Comparison of ENCODE assay signal across 19 cellular contexts in the genomic region with DNA sequence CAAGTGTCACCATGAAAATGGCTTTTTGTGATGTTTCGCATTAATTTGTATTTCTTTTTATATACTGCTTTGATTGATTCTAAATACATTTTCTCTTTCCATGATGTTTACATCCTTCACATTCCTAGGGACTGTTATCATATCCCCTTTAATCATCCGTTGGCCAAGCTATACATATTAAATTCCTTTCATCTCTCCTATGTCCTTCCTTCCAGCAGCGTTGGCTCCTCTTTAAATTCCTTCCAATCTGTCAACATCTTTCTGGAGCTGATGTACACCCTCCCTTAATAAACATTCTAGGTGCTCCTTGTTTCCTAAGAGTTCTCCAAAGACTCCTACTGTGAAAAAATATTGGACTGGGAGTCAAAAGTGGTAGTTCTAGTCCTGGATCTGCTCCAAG.
A peak's percentile ranks its signal among the peaks of the same experiment; 100 is the strongest.
DNase-seq lines count a peak whose midpoint lies in the region; ATAC-seq and TF ChIP-seq lines count a peak whose summit lies in the region.
"Had no signal": no experiment of that assay in that cellular context is flagged by ENCODE, and none has a peak within 500 bp of the region (broad histone marks: within the 10 kb centered on the region; RNA-seq: fewer than 3 reads in every experiment).

No MANE protein-coding gene starts in this region.

- DNase-seq in MCF 10A (ENCODE audit: unreplicated experiment) (peak; percentile 45), breast epithelium (ENCODE audit: low spot score in 2 of 2) (no peak), fibroblast of lung (ENCODE audit: low read depth in 2 of 2) (peak; percentile 46 to 59), esophagus squamous epithelium (lab: John Stamatoyannopoulos, UW) (no peak), NCI-H1105 (lab: John Stamatoyannopoulos, UW) (no peak), T-cell (no peak)
- DNase-seq: activated CD8-positive, alpha-beta memory T cell treated with anti-CD3 and anti-CD28 coated beads, Interleukin-2, amount 50 U/mL, for 4 hours; CD8-positive, alpha-beta memory T cell; left ventricle myocardium superior; naive thymus-derived CD4-positive, alpha-beta T cell; NCI-H1930; NCI-H748 treated with DMSO at 0.1 percent for 48 hours; Peyer's patch; stimulated activated CD4-positive, alpha-beta T cell treated with anti-CD3 and anti-CD28 coated beads, Interleukin-1b, Interleukin-23, amount 100 ng/mL, for 48 hours; testis had no signal

- H3K9me3 Mint-ChIP-seq in MCF 10A (ENCODE audit: unreplicated experiment) (no peaks in the 10 kb centered on the region), T-cell (no peaks in the 10 kb centered on the region)
- H3K9me3 Mint-ChIP-seq: activated naive CD4-positive, alpha-beta T cell treated with anti-CD3 and anti-CD28 coated beads, Interleukin-2, amount 50 U/mL, for 72 hours; CD8-positive, alpha-beta memory T cell; naive thymus-derived CD4-positive, alpha-beta T cell had no signal

- BruUV-seq in MCF 10A (replicated peaks; lab: Mats Ljungman, UMichigan) = no TSS peak

- peak overlapping the region; percentile 9 for H3K27ac Mint-ChIP-seq in MCF 10A (ENCODE audit: low read depth, unreplicated experiment)
- H3K27ac Mint-ChIP-seq in T-cell = no peak overlapping the region
- H3K27ac Mint-ChIP-seq: activated naive CD4-positive, alpha-beta T cell treated with anti-CD3 and anti-CD28 coated beads, Interleukin-2, amount 50 U/mL, for 72 hours; CD8-positive, alpha-beta memory T cell; naive thymus-derived CD4-positive, alpha-beta T cell had no signal

- no peaks in the 10 kb centered on the region for H4K20me1 ChIP-seq in fibroblast of lung (ENCODE audit: control insufficient read depth, extremely low read depth, insufficient read depth, low read length)

- H3K27me3 Mint-ChIP-seq in MCF 10A (ENCODE audit: insufficient read depth, unreplicated experiment) (no peaks in the 10 kb centered on the region), T-cell (peaks cover 2 to 4% of the 10 kb centered on the region in 2 donors)

- H3K4me3 ChIP-seq in breast epithelium (no peak overlapping the region), fibroblast of lung (replicated peaks in 1 of 4; ENCODE audit: control extremely low read depth in 1 of 4, insufficient read depth in 1 of 4, low read depth in 3 of 4, low read length in 4 of 4) (no peak overlapping the region), subcutaneous abdominal adipose tissue (ENCODE audit: low read depth in 1 of 5, low read length in 5 of 5) (no peak overlapping the region), esophagus squamous epithelium (no peak overlapping the region)
- H3K4me3 ChIP-seq: Peyer's patch, testis had no signal

- H3K4me2 ChIP-seq in fibroblast of lung (ENCODE audit: extremely low read depth, insufficient read depth, low read length) = peak overlapping the region; percentile 41

- ATAC-seq in SK-N-SH treated with all-trans-retinoic acid at 6 μM for 48 hours (peak; percentile 22), T-cell (replicated peaks in 1 of 4) (no peak)
- ATAC-seq: activated naive CD4-positive, alpha-beta T cell treated with anti-CD3 and anti-CD28 coated beads, Interleukin-2, amount 50 U/mL, for 72 hours; esophagus mucosa; left ventricle myocardium superior; naive thymus-derived CD4-positive, alpha-beta T cell had no signal

- H3K79me2 ChIP-seq in fibroblast of lung (ENCODE audit: control insufficient read depth, insufficient read depth, low read length) = peaks cover 68% of the 10 kb centered on the region

- H2AFZ ChIP-seq in fibroblast of lung (ENCODE audit: low read length) = no peak overlapping the region

- POLR2A ChIA-PET in MCF 10A (lab: Yijun Ruan, JAX) (interaction anchor here (0.6 to 10.1 kb wide), 7 partner anchors 8 to 192 kb away, joined by 3 to 128 read pairs (median 4); partner anchors contain the start of gene IGF2BP2), T-cell (lab: Charles Lee) (no interaction called here)

- CTCF ChIA-PET in MCF 10A (lab: Yijun Ruan, JAX) (interaction anchor here (0.5 to 6.3 kb wide), 5 partner anchors 9 to 207 kb away, joined by 4 to 72 read pairs (median 5); no protein-coding TSS in a partner anchor), T-cell (lab: Charles Lee) (no interaction called here)

- H3K4me3 Mint-ChIP-seq in MCF 10A (ENCODE audit: unreplicated experiment) (no peak overlapping the region), T-cell (no peak overlapping the region)
- H3K4me3 Mint-ChIP-seq: CD8-positive, alpha-beta memory T cell; naive thymus-derived CD4-positive, alpha-beta T cell had no signal

- H3K27me3 ChIP-seq in breast epithelium (no peaks in the 10 kb centered on the region), fibroblast of lung (ENCODE audit: control insufficient read depth, insufficient read depth, low read length) (no peaks in the 10 kb centered on the region), subcutaneous abdominal adipose tissue (ENCODE audit: control insufficient read depth in 5 of 5, insufficient read depth in 4 of 5, low read length in 5 of 5) (no peaks in the 10 kb centered on the region), esophagus squamous epithelium (no peaks in the 10 kb centered on the region)
- H3K27me3 ChIP-seq: Peyer's patch, testis had no signal

- 35 to 56% methylated on average over 3 of the region's 3 CpGs for WGBS in esophagus squamous epithelium, 2 donors

- H3K4me1 Mint-ChIP-seq in MCF 10A (ENCODE audit: insufficient read depth, unreplicated experiment) = peaks cover 49% of the 10 kb centered on the region
- H3K4me1 Mint-ChIP-seq in T-cell = no peaks in the 10 kb centered on the region
- H3K4me1 Mint-ChIP-seq: CD8-positive, alpha-beta memory T cell had no signal

- H3K4me1 ChIP-seq in breast epithelium = no peaks in the 10 kb centered on the region
- peaks cover 32% of the 10 kb centered on the region for H3K4me1 ChIP-seq in fibroblast of lung (ENCODE audit: control insufficient read depth, extremely low read depth, insufficient read depth, low read length)
- peaks cover 0 to 31% (median 5%) of the 10 kb centered on the region in 5 donors for H3K4me1 ChIP-seq in subcutaneous abdominal adipose tissue (ENCODE audit: control insufficient read depth in 5 of 5, insufficient read depth in 5 of 5, low read length in 5 of 5)
- H3K4me1 ChIP-seq in esophagus squamous epithelium = no peaks in the 10 kb centered on the region
- H3K4me1 ChIP-seq: Peyer's patch, testis had no signal

- no peak overlapping the region for H3K9ac ChIP-seq in fibroblast of lung (ENCODE audit: insufficient read depth, low read length)
- peak overlapping the region in 1 of 5 donors; percentile 27 for H3K9ac ChIP-seq in subcutaneous abdominal adipose tissue (ENCODE audit: low read length in 5 of 5)

- H3K27ac ChIP-seq in breast epithelium (no peak overlapping the region), fibroblast of lung (ENCODE audit: insufficient read depth, low read length) (peak overlapping the region; percentile 18), subcutaneous abdominal adipose tissue (ENCODE audit: low read depth, low read length) (peak overlapping the region; percentile 82), esophagus squamous epithelium (no peak overlapping the region)
- H3K27ac ChIP-seq: Peyer's patch, testis had no signal

- intact Hi-C loops in MCF 10A (cut with micrococcal nuclease) = no loop called here
- intact Hi-C loops in breast epithelium (cut with DNase I; ENCODE audit: low total_unique reads) = loop anchor here (5.0 kb wide), 1 partner anchor 585 kb away; no protein-coding TSS in a partner anchor
- intact Hi-C loops in esophagus squamous epithelium (cut with DNase I) = no loop called here

- H3K36me3 Mint-ChIP-seq in MCF 10A (ENCODE audit: insufficient read depth, unreplicated experiment) = peaks cover 23% of the 10 kb centered on the region
- H3K36me3 Mint-ChIP-seq in T-cell = no peaks in the 10 kb centered on the region
- H3K36me3 Mint-ChIP-seq: activated naive CD4-positive, alpha-beta T cell treated with anti-CD3 and anti-CD28 coated beads, Interleukin-2, amount 50 U/mL, for 72 hours; CD8-positive, alpha-beta memory T cell; naive thymus-derived CD4-positive, alpha-beta T cell had no signal

- H3K36me3 ChIP-seq in breast epithelium = no peaks in the 10 kb centered on the region
- no peaks in the 10 kb centered on the region for H3K36me3 ChIP-seq in fibroblast of lung (ENCODE audit: control insufficient read depth, insufficient read depth, low read length)
- no peaks in the 10 kb centered on the region for H3K36me3 ChIP-seq in subcutaneous abdominal adipose tissue (ENCODE audit: control insufficient read depth in 5 of 5, insufficient read depth in 5 of 5, low read length in 5 of 5)
- no peaks in the 10 kb centered on the region for H3K36me3 ChIP-seq in esophagus squamous epithelium
- H3K36me3 ChIP-seq: Peyer's patch had no signal

- H3K9me3 ChIP-seq in breast epithelium = no peaks in the 10 kb centered on the region
- no peaks in the 10 kb centered on the region for H3K9me3 ChIP-seq in fibroblast of lung (ENCODE audit: control insufficient read depth, insufficient read depth, low read depth, low read length)
- H3K9me3 ChIP-seq in subcutaneous abdominal adipose tissue (ENCODE audit: control insufficient read depth in 5 of 5, low read length in 5 of 5) = no peaks in the 10 kb centered on the region
- H3K9me3 ChIP-seq in esophagus squamous epithelium = no peaks in the 10 kb centered on the region
- H3K9me3 ChIP-seq: Peyer's patch, testis had no signal

- no peak for TF ChIP-seq POLR2A in breast epithelium (IDR thresholded peaks at IDR 0.05)
- TF ChIP-seq POLR2A in esophagus squamous epithelium (IDR thresholded peaks at IDR 0.05) = no peak

- no peak for TF ChIP-seq CTCF in MCF 10A (IDR thresholded peaks at IDR 0.05; ENCODE audit: unreplicated experiment)
- TF ChIP-seq CTCF in breast epithelium (IDR thresholded peaks at IDR 0.05) = no peak
- TF ChIP-seq CTCF in fibroblast of lung (conservative IDR thresholded peaks at IDR 0.05 in 1 of 2, IDR thresholded peaks at IDR 0.05 in 1 of 2; ENCODE audit: low read depth in 1 of 2, low read length in 2 of 2) = no peak
- no peak for TF ChIP-seq CTCF in esophagus squamous epithelium (IDR thresholded peaks at IDR 0.05)

TF ChIP-seq in SK-N-SH treated with all-trans-retinoic acid at 6 μM for 48 hours, 23 proteins besides CTCF, POLR2A, EP300 and RAD21:
- TF ChIP-seq, protein P1, sequence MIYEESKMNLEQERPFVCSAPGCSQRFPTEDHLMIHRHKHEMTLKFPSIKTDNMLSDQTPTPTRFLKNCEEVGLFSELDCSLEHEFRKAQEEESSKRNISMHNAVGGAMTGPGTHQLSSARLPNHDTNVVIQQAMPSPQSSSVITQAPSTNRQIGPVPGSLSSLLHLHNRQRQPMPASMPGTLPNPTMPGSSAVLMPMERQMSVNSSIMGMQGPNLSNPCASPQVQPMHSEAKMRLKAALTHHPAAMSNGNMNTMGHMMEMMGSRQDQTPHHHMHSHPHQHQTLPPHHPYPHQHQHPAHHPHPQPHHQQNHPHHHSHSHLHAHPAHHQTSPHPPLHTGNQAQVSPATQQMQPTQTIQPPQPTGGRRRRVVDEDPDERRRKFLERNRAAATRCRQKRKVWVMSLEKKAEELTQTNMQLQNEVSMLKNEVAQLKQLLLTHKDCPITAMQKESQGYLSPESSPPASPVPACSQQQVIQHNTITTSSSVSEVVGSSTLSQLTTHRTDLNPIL (CRISPR knock-in tag; IDR thresholded peaks at IDR 0.05; ENCODE audit: low read depth) = no peak
- TF ChIP-seq ZC3H10 (CRISPR knock-in tag; IDR thresholded peaks at IDR 0.05) = no peak
- TF ChIP-seq CSDC2 (CRISPR knock-in tag; IDR thresholded peaks at IDR 0.05) = no peak

Comparison
In these comparisons a context has a peak if more than half of its experiments do, and no peak if none do; other contexts are left out.
1. DNase-seq: peak in MCF 10A (single experiment) and fibroblast of lung (2 of 2); none in breast epithelium (0 of 2), esophagus squamous epithelium (single experiment), NCI-H1105 (single experiment) and T-cell (0 of 34).
2. H3K27ac ChIP-seq: peak in fibroblast of lung (single experiment) and subcutaneous abdominal adipose tissue (single experiment); none in breast epithelium (0 of 2) and esophagus squamous epithelium (0 of 4).